23 cellular contexts compared by ENCODE assay signal in the genomic region with DNA sequence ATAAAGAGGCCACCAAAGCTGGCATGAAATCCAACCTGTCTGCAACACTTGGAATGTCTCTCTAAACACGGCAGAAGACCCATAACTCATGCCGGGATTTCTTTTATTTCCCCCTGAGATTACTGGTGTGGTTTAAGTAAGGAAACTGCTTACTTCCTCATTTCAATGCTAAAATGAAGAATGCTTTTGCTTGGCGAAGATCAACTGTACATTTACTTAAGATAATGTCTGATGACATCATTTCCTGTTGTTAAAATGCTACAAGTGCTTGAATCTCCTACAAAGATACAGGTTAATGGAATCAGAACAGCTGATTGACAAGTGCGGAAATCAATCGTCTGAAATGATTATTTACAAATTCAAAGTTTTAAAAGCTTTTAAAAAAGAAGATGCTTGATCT.
A peak's percentile ranks its signal among the peaks of the same experiment; 100 is the strongest.
DNase-seq lines count a peak whose midpoint lies in the region; ATAC-seq and TF ChIP-seq lines count a peak whose summit lies in the region.
"Had no signal": no experiment of that assay in that cellular context is flagged by ENCODE, and none has a peak within 500 bp of the region (broad histone marks: within the 10 kb centered on the region; RNA-seq: fewer than 3 reads in every experiment).

No MANE protein-coding gene starts in this region.

- no peaks in the 10 kb centered on the region for H3K36me3 ChIP-seq in DOHH2 (ENCODE audit: control insufficient read depth, low read length)
- H3K36me3 ChIP-seq: left lung, ovary had no signal

- ATAC-seq in GM19463 (IDR thresholded peaks at IDR 0.05; ENCODE audit: unreplicated experiment) (no peak), GM18517 (IDR thresholded peaks at IDR 0.05; ENCODE audit: unreplicated experiment) (no peak), GM18520 (IDR thresholded peaks at IDR 0.05; ENCODE audit: unreplicated experiment) (no peak)
- ATAC-seq: foreskin keratinocyte; left lung; naive thymus-derived CD8-positive, alpha-beta T cell; right cardiac atrium; Right ventricle myocardium inferior had no signal

- no peaks in the 10 kb centered on the region for H4K20me1 ChIP-seq in DOHH2 (ENCODE audit: control insufficient read depth, insufficient read depth, low read depth, low read length)

- H3K27ac ChIP-seq in DOHH2 (ENCODE audit: low read depth, low read length): no peak overlapping the region
- H3K27ac ChIP-seq: C4-2B, foreskin keratinocyte, left lung, ovary had no signal

- H3K9me3 ChIP-seq in DOHH2 (ENCODE audit: control insufficient read depth, insufficient read depth, low read length): no peaks in the 10 kb centered on the region
- H3K9me3 ChIP-seq: ovary had no signal

- H3K4me3 ChIP-seq in DOHH2 (ENCODE audit: low read length): 0 out of 2 replicates have a peak overlapping the region, but pooled peaks have one; percentile 7
- H3K4me3 ChIP-seq: left lung, ovary had no signal

- peaks cover 16% of the 10 kb centered on the region for H3K4me1 ChIP-seq in DOHH2 (ENCODE audit: control insufficient read depth, low read length)
- H3K4me1 ChIP-seq: foreskin keratinocyte, left lung had no signal

- H3K27me3 ChIP-seq in DOHH2 (ENCODE audit: control insufficient read depth, low read length): no peaks in the 10 kb centered on the region
- H3K27me3 ChIP-seq: foreskin keratinocyte, ovary had no signal

- H3K9me2 ChIP-seq in DOHH2 (replicated peaks; ENCODE audit: control insufficient read depth, low read length): no peaks in the 10 kb centered on the region

- no peak for TF ChIP-seq CTCF in DOHH2 (IDR thresholded peaks at IDR 0.05; ENCODE audit: low read depth, low read length, poor library complexity, severe bottlenecking)

- no peaks in the 10 kb centered on the region for H3F3A ChIP-seq in DOHH2 (ENCODE audit: control insufficient read depth, insufficient read depth)

- peak; percentile 64 to 75 for DNase-seq in Kasumi-1 (lab: John Stamatoyannopoulos, UW)
- peak; percentile 40 for DNase-seq in RPMI8226
- DNase-seq in left kidney (ENCODE audit: low read depth, low spot score): peak; percentile 77
- DNase-seq in NCI-H82 (lab: John Stamatoyannopoulos, UW): no peak
- DNase-seq: ACHN; activated CD4-positive, alpha-beta T cell treated with anti-CD3 and anti-CD28 coated beads, Interleukin-2, amount 10 ng/mL, durations not matched to agents 7 days and 5 days; activated naive CD8-positive, alpha-beta T cell treated with anti-CD3 and anti-CD28 coated beads for 36 hours; erythroblast; foreskin keratinocyte; HCEC 1CT; left lung; naive thymus-derived CD8-positive, alpha-beta T cell; NCI-H1436; NCI-H510A; ovary; right cardiac atrium; T-helper 1 cell had no signal

- peak overlapping the region; percentile 20 for H3K4me2 ChIP-seq in DOHH2 (ENCODE audit: low read length)

- no peaks in the 10 kb centered on the region for H3K79me2 ChIP-seq in DOHH2 (ENCODE audit: control insufficient read depth, low read length)
